In genomic region chr16:11800385-11800718, GRCh38 we compare ENCODE assay signal across 1 cellular context.
TF ChIP-seq lines count a peak whose summit lies in the region.

No MANE protein-coding gene starts in this region.

TF ChIP-seq in IMR-90, 13 proteins besides CTCF, POLR2A, EP300 and RAD21:
- TF ChIP-seq NFE2L2 (IDR thresholded peaks at IDR 0.05; ENCODE audit: low read depth, low read length) (no peak), FOS (IDR thresholded peaks at IDR 0.05; ENCODE audit: low read depth, low read length) (no peak), MXI1 (IDR thresholded peaks at IDR 0.05; ENCODE audit: borderline replicate concordance, low read depth, low read length) (no peak), CHD1 (IDR thresholded peaks at IDR 0.05; ENCODE audit: low read depth, low read length) (no peak), CEBPB (IDR thresholded peaks at IDR 0.05; ENCODE audit: low read depth, low read length) (no peak), RFX5 (IDR thresholded peaks at IDR 0.05; ENCODE audit: low read depth, low read length) (no peak)
- TF ChIP-seq, protein P1, sequence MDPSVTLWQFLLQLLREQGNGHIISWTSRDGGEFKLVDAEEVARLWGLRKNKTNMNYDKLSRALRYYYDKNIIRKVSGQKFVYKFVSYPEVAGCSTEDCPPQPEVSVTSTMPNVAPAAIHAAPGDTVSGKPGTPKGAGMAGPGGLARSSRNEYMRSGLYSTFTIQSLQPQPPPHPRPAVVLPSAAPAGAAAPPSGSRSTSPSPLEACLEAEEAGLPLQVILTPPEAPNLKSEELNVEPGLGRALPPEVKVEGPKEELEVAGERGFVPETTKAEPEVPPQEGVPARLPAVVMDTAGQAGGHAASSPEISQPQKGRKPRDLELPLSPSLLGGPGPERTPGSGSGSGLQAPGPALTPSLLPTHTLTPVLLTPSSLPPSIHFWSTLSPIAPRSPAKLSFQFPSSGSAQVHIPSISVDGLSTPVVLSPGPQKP (IDR thresholded peaks at IDR 0.05; ENCODE audit: borderline replicate concordance, low read depth, low read length): no peak
TF ChIP-seq in IMR-90: peak in this region for 0.
